Comparison of ENCODE assay signal across 2 cellular contexts in the genomic region with DNA sequence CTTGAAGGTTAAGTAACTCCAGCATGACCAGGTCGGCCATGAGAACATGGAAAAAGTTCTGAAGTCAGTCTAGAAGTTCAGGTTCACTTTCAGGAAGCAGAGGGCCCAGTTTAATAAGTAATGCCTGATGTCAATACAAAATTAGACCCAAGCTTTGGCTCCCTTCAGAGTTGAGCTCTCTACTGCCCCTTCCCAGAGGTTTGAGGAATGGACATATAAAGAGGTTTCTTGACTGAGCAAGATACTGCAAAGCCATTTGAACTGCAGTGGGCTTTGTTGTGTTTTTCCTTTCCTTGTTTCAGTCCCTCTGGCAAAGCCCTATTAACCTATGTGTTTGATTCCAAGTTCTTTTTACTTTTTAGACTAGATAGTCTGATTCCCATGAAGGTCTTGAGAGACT.
TF ChIP-seq lines count a peak whose summit lies in the region.

No MANE protein-coding gene starts in this region.

TF ChIP-seq in SK-N-SH, 30 proteins besides CTCF, POLR2A, EP300 and RAD21 (continued from another document):
- TF ChIP-seq, protein P1, sequence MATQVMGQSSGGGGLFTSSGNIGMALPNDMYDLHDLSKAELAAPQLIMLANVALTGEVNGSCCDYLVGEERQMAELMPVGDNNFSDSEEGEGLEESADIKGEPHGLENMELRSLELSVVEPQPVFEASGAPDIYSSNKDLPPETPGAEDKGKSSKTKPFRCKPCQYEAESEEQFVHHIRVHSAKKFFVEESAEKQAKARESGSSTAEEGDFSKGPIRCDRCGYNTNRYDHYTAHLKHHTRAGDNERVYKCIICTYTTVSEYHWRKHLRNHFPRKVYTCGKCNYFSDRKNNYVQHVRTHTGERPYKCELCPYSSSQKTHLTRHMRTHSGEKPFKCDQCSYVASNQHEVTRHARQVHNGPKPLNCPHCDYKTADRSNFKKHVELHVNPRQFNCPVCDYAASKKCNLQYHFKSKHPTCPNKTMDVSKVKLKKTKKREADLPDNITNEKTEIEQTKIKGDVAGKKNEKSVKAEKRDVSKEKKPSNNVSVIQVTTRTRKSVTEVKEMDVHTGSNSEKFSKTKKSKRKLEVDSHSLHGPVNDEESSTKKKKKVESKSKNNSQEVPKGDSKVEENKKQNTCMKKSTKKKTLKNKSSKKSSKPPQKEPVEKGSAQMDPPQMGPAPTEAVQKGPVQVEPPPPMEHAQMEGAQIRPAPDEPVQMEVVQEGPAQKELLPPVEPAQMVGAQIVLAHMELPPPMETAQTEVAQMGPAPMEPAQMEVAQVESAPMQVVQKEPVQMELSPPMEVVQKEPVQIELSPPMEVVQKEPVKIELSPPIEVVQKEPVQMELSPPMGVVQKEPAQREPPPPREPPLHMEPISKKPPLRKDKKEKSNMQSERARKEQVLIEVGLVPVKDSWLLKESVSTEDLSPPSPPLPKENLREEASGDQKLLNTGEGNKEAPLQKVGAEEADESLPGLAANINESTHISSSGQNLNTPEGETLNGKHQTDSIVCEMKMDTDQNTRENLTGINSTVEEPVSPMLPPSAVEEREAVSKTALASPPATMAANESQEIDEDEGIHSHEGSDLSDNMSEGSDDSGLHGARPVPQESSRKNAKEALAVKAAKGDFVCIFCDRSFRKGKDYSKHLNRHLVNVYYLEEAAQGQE (IDR thresholded peaks at IDR 0.05; ENCODE audit: low read depth, low read length) = no peak
- TF ChIP-seq EZH2phosphoT487 (IDR thresholded peaks at IDR 0.05; ENCODE audit: borderline replicate concordance, low read depth) (no peak), JUND (IDR thresholded peaks at IDR 0.05) (no peak), ELF1 (IDR thresholded peaks at IDR 0.05) (no peak)
- TF ChIP-seq, protein P2, sequence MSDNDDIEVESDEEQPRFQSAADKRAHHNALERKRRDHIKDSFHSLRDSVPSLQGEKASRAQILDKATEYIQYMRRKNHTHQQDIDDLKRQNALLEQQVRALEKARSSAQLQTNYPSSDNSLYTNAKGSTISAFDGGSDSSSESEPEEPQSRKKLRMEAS (IDR thresholded peaks at IDR 0.05; ENCODE audit: low read depth) = no peak
- TF ChIP-seq, protein P3, sequence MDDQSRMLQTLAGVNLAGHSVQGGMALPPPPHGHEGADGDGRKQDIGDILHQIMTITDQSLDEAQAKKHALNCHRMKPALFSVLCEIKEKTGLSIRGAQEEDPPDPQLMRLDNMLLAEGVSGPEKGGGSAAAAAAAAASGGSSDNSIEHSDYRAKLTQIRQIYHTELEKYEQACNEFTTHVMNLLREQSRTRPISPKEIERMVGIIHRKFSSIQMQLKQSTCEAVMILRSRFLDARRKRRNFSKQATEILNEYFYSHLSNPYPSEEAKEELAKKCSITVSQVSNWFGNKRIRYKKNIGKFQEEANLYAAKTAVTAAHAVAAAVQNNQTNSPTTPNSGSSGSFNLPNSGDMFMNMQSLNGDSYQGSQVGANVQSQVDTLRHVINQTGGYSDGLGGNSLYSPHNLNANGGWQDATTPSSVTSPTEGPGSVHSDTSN (IDR thresholded peaks at IDR 0.05) = no peak
TF ChIP-seq in SK-N-SH: peak in this region for 0.

TF ChIP-seq in SK-N-SH treated with all-trans-retinoic acid at 6 μM for 48 hours, 23 proteins besides CTCF, POLR2A, EP300 and RAD21 (continued from another document):
- TF ChIP-seq, protein P4, sequence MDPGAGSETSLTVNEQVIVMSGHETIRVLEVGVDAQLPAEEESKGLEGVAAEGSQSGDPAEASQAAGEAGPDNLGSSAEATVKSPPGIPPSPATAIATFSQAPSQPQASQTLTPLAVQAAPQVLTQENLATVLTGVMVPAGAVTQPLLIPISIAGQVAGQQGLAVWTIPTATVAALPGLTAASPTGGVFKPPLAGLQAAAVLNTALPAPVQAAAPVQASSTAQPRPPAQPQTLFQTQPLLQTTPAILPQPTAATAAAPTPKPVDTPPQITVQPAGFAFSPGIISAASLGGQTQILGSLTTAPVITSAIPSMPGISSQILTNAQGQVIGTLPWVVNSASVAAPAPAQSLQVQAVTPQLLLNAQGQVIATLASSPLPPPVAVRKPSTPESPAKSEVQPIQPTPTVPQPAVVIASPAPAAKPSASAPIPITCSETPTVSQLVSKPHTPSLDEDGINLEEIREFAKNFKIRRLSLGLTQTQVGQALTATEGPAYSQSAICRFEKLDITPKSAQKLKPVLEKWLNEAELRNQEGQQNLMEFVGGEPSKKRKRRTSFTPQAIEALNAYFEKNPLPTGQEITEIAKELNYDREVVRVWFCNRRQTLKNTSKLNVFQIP (CRISPR knock-in tag; IDR thresholded peaks at IDR 0.05; ENCODE audit: borderline replicate concordance, low read depth) = no peak
- no peak for TF ChIP-seq RARB (CRISPR knock-in tag; IDR thresholded peaks at IDR 0.05)
- TF ChIP-seq CSDC2 (CRISPR knock-in tag; IDR thresholded peaks at IDR 0.05) = no peak
- no peak for TF ChIP-seq TOX (CRISPR knock-in tag; IDR thresholded peaks at IDR 0.05; ENCODE audit: borderline replicate concordance)
- no peak for TF ChIP-seq ZFP3 (CRISPR knock-in tag; IDR thresholded peaks at IDR 0.05)
- TF ChIP-seq, protein P5, sequence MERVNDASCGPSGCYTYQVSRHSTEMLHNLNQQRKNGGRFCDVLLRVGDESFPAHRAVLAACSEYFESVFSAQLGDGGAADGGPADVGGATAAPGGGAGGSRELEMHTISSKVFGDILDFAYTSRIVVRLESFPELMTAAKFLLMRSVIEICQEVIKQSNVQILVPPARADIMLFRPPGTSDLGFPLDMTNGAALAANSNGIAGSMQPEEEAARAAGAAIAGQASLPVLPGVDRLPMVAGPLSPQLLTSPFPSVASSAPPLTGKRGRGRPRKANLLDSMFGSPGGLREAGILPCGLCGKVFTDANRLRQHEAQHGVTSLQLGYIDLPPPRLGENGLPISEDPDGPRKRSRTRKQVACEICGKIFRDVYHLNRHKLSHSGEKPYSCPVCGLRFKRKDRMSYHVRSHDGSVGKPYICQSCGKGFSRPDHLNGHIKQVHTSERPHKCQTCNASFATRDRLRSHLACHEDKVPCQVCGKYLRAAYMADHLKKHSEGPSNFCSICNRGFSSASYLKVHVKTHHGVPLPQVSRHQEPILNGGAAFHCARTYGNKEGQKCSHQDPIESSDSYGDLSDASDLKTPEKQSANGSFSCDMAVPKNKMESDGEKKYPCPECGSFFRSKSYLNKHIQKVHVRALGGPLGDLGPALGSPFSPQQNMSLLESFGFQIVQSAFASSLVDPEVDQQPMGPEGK (CRISPR knock-in tag; IDR thresholded peaks at IDR 0.05; ENCODE audit: borderline replicate concordance) = no peak
- TF ChIP-seq, protein P6, sequence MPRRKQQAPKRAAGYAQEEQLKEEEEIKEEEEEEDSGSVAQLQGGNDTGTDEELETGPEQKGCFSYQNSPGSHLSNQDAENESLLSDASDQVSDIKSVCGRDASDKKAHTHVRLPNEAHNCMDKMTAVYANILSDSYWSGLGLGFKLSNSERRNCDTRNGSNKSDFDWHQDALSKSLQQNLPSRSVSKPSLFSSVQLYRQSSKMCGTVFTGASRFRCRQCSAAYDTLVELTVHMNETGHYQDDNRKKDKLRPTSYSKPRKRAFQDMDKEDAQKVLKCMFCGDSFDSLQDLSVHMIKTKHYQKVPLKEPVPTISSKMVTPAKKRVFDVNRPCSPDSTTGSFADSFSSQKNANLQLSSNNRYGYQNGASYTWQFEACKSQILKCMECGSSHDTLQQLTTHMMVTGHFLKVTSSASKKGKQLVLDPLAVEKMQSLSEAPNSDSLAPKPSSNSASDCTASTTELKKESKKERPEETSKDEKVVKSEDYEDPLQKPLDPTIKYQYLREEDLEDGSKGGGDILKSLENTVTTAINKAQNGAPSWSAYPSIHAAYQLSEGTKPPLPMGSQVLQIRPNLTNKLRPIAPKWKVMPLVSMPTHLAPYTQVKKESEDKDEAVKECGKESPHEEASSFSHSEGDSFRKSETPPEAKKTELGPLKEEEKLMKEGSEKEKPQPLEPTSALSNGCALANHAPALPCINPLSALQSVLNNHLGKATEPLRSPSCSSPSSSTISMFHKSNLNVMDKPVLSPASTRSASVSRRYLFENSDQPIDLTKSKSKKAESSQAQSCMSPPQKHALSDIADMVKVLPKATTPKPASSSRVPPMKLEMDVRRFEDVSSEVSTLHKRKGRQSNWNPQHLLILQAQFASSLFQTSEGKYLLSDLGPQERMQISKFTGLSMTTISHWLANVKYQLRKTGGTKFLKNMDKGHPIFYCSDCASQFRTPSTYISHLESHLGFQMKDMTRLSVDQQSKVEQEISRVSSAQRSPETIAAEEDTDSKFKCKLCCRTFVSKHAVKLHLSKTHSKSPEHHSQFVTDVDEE (CRISPR knock-in tag; IDR thresholded peaks at IDR 0.05) = no peak
- no peak for TF ChIP-seq OSR1 (CRISPR knock-in tag; IDR thresholded peaks at IDR 0.05)
- TF ChIP-seq GLIS3 (CRISPR knock-in tag; IDR thresholded peaks at IDR 0.05) = no peak
- no peak for TF ChIP-seq ZNF8 (CRISPR knock-in tag; IDR thresholded peaks at IDR 0.05)
- no peak for TF ChIP-seq ARNTL (CRISPR knock-in tag; IDR thresholded peaks at IDR 0.05; ENCODE audit: borderline replicate concordance, low read depth)
- TF ChIP-seq TCF4 (CRISPR knock-in tag; IDR thresholded peaks at IDR 0.05; ENCODE audit: borderline replicate concordance) = no peak
- TF ChIP-seq ZC3H10 (CRISPR knock-in tag; IDR thresholded peaks at IDR 0.05) = no peak
- TF ChIP-seq SNAI2 (CRISPR knock-in tag; IDR thresholded peaks at IDR 0.05) = no peak
- TF ChIP-seq ESRRG (CRISPR knock-in tag; IDR thresholded peaks at IDR 0.05) = no peak
- TF ChIP-seq ISL1 (CRISPR knock-in tag; IDR thresholded peaks at IDR 0.05) = no peak
- TF ChIP-seq ZNF565 (CRISPR knock-in tag; conservative IDR thresholded peaks at IDR 0.05; ENCODE audit: low read depth) = no peak
- TF ChIP-seq PPARA (CRISPR knock-in tag; IDR thresholded peaks at IDR 0.05; ENCODE audit: borderline replicate concordance) = no peak
- no peak for TF ChIP-seq BACH2 (CRISPR knock-in tag; IDR thresholded peaks at IDR 0.05; ENCODE audit: borderline replicate concordance)
TF ChIP-seq in SK-N-SH treated with all-trans-retinoic acid at 6 μM for 48 hours: peak in this region for 0.
